ENCODE assay signal across 22 cellular contexts in genomic region chr4:27807207-27807606, GRCh38.
"Had no signal": no experiment of that assay in that cellular context is flagged by ENCODE, and none has a peak within 500 bp of the region (broad histone marks: within the 10 kb centered on the region; RNA-seq: fewer than 3 reads in every experiment).

No MANE protein-coding gene starts in this region.

- H3K4me3 ChIP-seq: adrenal gland, left lung, lung, ovary, psoas muscle, right atrium auricular region, tibial artery had no signal

- H3K36me3 ChIP-seq: adrenal gland, left lung, ovary, right atrium auricular region, tibial artery had no signal

- H3K27me3 Mint-ChIP-seq: activated T-helper 17 cell treated with anti-CD3 and anti-CD28 coated beads, Interleukin-2, amount 50 U/mL, for 72 hours; naive thymus-derived CD4-positive, alpha-beta T cell; stimulated activated naive CD8-positive, alpha-beta T cell treated with anti-CD3 and anti-CD28 coated beads, Interleukin-15, Interleukin-2, amounts not matched to agents 100 ng/mL and 50 ng/mL, for 24 hours; T-helper 17 cell had no signal

- DNase-seq: activated CD4-positive, alpha-beta T cell treated with anti-CD3 and anti-CD28 coated beads, Interleukin-2, amount 50 U/mL, for 1 hour; activated CD8-positive, alpha-beta T cell treated with anti-CD3 and anti-CD28 coated beads, Interleukin-2, amount 10 ng/mL, durations not matched to agents 7 days and 5 days; adrenal gland; cerebellar nuclear complex; effector CD4-positive, alpha-beta T cell; foreskin melanocyte; immature natural killer cell; kidney glomerular epithelial cell; left lung; naive thymus-derived CD4-positive, alpha-beta T cell; ovary; psoas muscle; stimulated activated CD4-positive, alpha-beta T cell treated with anti-CD3 and anti-CD28 coated beads, Interleukin-12 subunit alpha, Interleukin-12 subunit beta, amount 100 ng/mL, for 4 hours; substantia nigra; SW 1271; T-helper 17 cell; tibial artery had no signal

- H3K4me3 Mint-ChIP-seq: activated CD8-positive, alpha-beta T cell treated with anti-CD3 and anti-CD28 coated beads, Interleukin-2, amount 10 ng/mL, durations not matched to agents 7 days and 5 days; activated T-helper 17 cell treated with anti-CD3 and anti-CD28 coated beads, Interleukin-2, amount 50 U/mL, for 72 hours; immature natural killer cell; naive thymus-derived CD4-positive, alpha-beta T cell; stimulated activated naive CD8-positive, alpha-beta T cell treated with anti-CD3 and anti-CD28 coated beads, Interleukin-15, Interleukin-2, amounts not matched to agents 100 ng/mL and 50 ng/mL, for 24 hours; T-helper 17 cell had no signal

- H3K36me3 Mint-ChIP-seq: activated naive CD4-positive, alpha-beta T cell treated with anti-CD3 and anti-CD28 coated beads, Interleukin-2, amount 50 U/mL, for 72 hours had no signal

- H3K27ac Mint-ChIP-seq: activated CD8-positive, alpha-beta T cell treated with anti-CD3 and anti-CD28 coated beads, Interleukin-2, amount 10 ng/mL, durations not matched to agents 7 days and 5 days; activated naive CD4-positive, alpha-beta T cell treated with anti-CD3 and anti-CD28 coated beads, Interleukin-2, amount 50 U/mL, for 72 hours; activated T-helper 17 cell treated with anti-CD3 and anti-CD28 coated beads, Interleukin-2, amount 50 U/mL, for 72 hours; immature natural killer cell; naive thymus-derived CD4-positive, alpha-beta T cell; stimulated activated naive CD8-positive, alpha-beta T cell treated with anti-CD3 and anti-CD28 coated beads, Interleukin-15, Interleukin-2, amounts not matched to agents 100 ng/mL and 50 ng/mL, for 24 hours; T-helper 17 cell had no signal

- H3K4me1 ChIP-seq: adrenal gland, left lung, psoas muscle, right atrium auricular region, tibial artery had no signal

- H3K9me3 ChIP-seq: adrenal gland, left lung, ovary, psoas muscle, right atrium auricular region, tibial artery had no signal

- H3K27me3 ChIP-seq: adrenal gland, left lung, ovary, right atrium auricular region, tibial artery had no signal

- H3K27ac ChIP-seq: adrenal gland, left lung, ovary, psoas muscle, right atrium auricular region, tibial artery had no signal

- H3K4me1 Mint-ChIP-seq: activated T-helper 17 cell treated with anti-CD3 and anti-CD28 coated beads, Interleukin-2, amount 50 U/mL, for 72 hours; immature natural killer cell; naive thymus-derived CD4-positive, alpha-beta T cell; T-helper 17 cell had no signal
